10 cellular contexts compared by ENCODE assay signal in genomic region chrX:139691493-139691842, GRCh38. TPM values are rescaled to one million over a fixed set of nuclear protein-coding genes. Genes with fewer than 3 reads are reported as not detected.
DNase-seq lines count a peak whose midpoint lies in the region; ATAC-seq, FAIRE-seq and TF ChIP-seq lines count a peak whose summit lies in the region.
"Had no signal": no experiment of that assay in that cellular context is flagged by ENCODE, and none has a peak within 500 bp of the region (broad histone marks: within the 10 kb centered on the region; RNA-seq: fewer than 3 reads in every experiment).

No MANE protein-coding gene starts in this region.

- H3K27ac Mint-ChIP-seq in astrocyte (ENCODE audit: unreplicated experiment) = no peak overlapping the region
- no peak overlapping the region for H3K27ac Mint-ChIP-seq in stimulated activated memory B cell treated with anti-CD40 and anti-IgM and Interleukin-4, amounts not matched to agents 10 μg/mL and 1 μg/mL and 100 μg/mL, for 72 hours

- H3K27me3 Mint-ChIP-seq in astrocyte (ENCODE audit: low read depth, unreplicated experiment) = peaks cover 21% of the 10 kb centered on the region
- peaks cover 27% of the 10 kb centered on the region for H3K27me3 Mint-ChIP-seq in stimulated activated memory B cell treated with anti-CD40 and anti-IgM and Interleukin-4, amounts not matched to agents 10 μg/mL and 1 μg/mL and 100 μg/mL, for 72 hours

- H3K4me1 ChIP-seq in astrocyte (ENCODE audit: insufficient read depth, low read length) (no peaks in the 10 kb centered on the region), iPS-20b (ENCODE audit: insufficient read depth, low read length) (0 out of 2 replicates have a peak, but pooled peaks cover 4% of the 10 kb centered on the region)

- peak overlapping the region; percentile 68 for H3K4me3 Mint-ChIP-seq in astrocyte (ENCODE audit: unreplicated experiment)
- H3K4me3 Mint-ChIP-seq in stimulated activated memory B cell treated with anti-CD40 and anti-IgM and Interleukin-4, amounts not matched to agents 10 μg/mL and 1 μg/mL and 100 μg/mL, for 72 hours = peak overlapping the region; percentile 36

- H3K36me3 ChIP-seq in astrocyte (ENCODE audit: insufficient read depth, low read length) (no peaks in the 10 kb centered on the region), iPS-20b (ENCODE audit: insufficient read depth, low read depth, low read length) (no peaks in the 10 kb centered on the region)

- FAIRE-seq in astrocyte (lab: Jason Lieb, UNC) = no peak
- FAIRE-seq: A204.1 had no signal

- no peak for ATAC-seq in stimulated activated memory B cell treated with anti-CD40 and anti-IgM and Interleukin-4, amounts not matched to agents 10 μg/mL and 1 μg/mL and 100 μg/mL, for 72 hours
- ATAC-seq in GM19328 (IDR thresholded peaks at IDR 0.05; ENCODE audit: unreplicated experiment) = no peak
- no peak for ATAC-seq in HG03439 (IDR thresholded peaks at IDR 0.05; ENCODE audit: unreplicated experiment)

- no peaks in the 10 kb centered on the region for H3K9me3 ChIP-seq in astrocyte (ENCODE audit: insufficient read depth, low read depth, low read length)
- no peaks in the 10 kb centered on the region for H3K9me3 ChIP-seq in iPS-20b (ENCODE audit: insufficient read depth, low read depth, low read length)

- H3K4me2 ChIP-seq in astrocyte (ENCODE audit: low read length) = peak overlapping the region; percentile 80

- no peaks in the 10 kb centered on the region for H3K79me2 ChIP-seq in astrocyte (ENCODE audit: insufficient read depth, low read length)

- H3K9ac ChIP-seq in astrocyte (ENCODE audit: low read length) = no peak overlapping the region
- no peak overlapping the region for H3K9ac ChIP-seq in iPS-20b (ENCODE audit: low read depth, low read length)

- H3K4me3 ChIP-seq in astrocyte (ENCODE audit: insufficient read depth, low read depth, low read length) = peak overlapping the region; percentile 42
- peak overlapping the region; percentile 65 for H3K4me3 ChIP-seq in iPS-20b (ENCODE audit: low read length)

- H2AFZ ChIP-seq in astrocyte (ENCODE audit: low read depth, low read length) = no peak overlapping the region

- H3K4me1 Mint-ChIP-seq in astrocyte (ENCODE audit: low read depth, unreplicated experiment) = no peaks in the 10 kb centered on the region
- H3K4me1 Mint-ChIP-seq in stimulated activated memory B cell treated with anti-CD40 and anti-IgM and Interleukin-4, amounts not matched to agents 10 μg/mL and 1 μg/mL and 100 μg/mL, for 72 hours = peaks cover 6% of the 10 kb centered on the region

- no peaks in the 10 kb centered on the region for H3K9me3 Mint-ChIP-seq in astrocyte (ENCODE audit: unreplicated experiment)
- peaks cover 4% of the 10 kb centered on the region for H3K9me3 Mint-ChIP-seq in stimulated activated memory B cell treated with anti-CD40 and anti-IgM and Interleukin-4, amounts not matched to agents 10 μg/mL and 1 μg/mL and 100 μg/mL, for 72 hours

- DNase-seq in NCI-H2029 (lab: John Stamatoyannopoulos, UW) = peak; percentile 2
- DNase-seq in NCI-H2029 treated with DMSO at 0.1 percent for 48 hours (lab: John Stamatoyannopoulos, UW) = no peak
- no peak for DNase-seq in astrocyte (ENCODE audit: low read depth)
- no peak for DNase-seq in GM19238 (ENCODE audit: insufficient read length, low spot score)
- DNase-seq: erythroblast had no signal

- no peaks in the 10 kb centered on the region for H3K27me3 ChIP-seq in astrocyte (ENCODE audit: insufficient read depth, low read length)
- H3K27me3 ChIP-seq in iPS-20b (ENCODE audit: insufficient read depth, low read length) = peaks cover 36% of the 10 kb centered on the region

- no peak for TF ChIP-seq CTCF in astrocyte (IDR thresholded peaks at IDR 0.05; ENCODE audit: insufficient read depth, low read depth, low read length)

- H3K27ac ChIP-seq in astrocyte (ENCODE audit: low read depth, low read length) = no peak overlapping the region
- H3K27ac ChIP-seq in iPS-20b (ENCODE audit: low read length) = no peak overlapping the region

- H3K36me3 Mint-ChIP-seq in astrocyte (ENCODE audit: low read depth, unreplicated experiment) = no peaks in the 10 kb centered on the region
- peaks cover 8% of the 10 kb centered on the region for H3K36me3 Mint-ChIP-seq in stimulated activated memory B cell treated with anti-CD40 and anti-IgM and Interleukin-4, amounts not matched to agents 10 μg/mL and 1 μg/mL and 100 μg/mL, for 72 hours

- no peaks in the 10 kb centered on the region for H4K20me1 ChIP-seq in astrocyte (ENCODE audit: insufficient read depth, low read length)

RNA-seq across cellular contexts. Expression of gene MCF2, which starts 16.5 kb away (rescaled TPM):
- total RNA-seq in astrocyte = 0.17 and 0.27 TPM in 2 replicates
